ENCODE assay signal across 4 cellular contexts in genomic region chr5:114261989-114262388, GRCh38.
A peak's percentile ranks its signal among the peaks of the same experiment; 100 is the strongest.
TF ChIP-seq lines count a peak whose summit lies in the region.

No MANE protein-coding gene starts in this region.

TF ChIP-seq in A549, 52 proteins besides CTCF, POLR2A, EP300 and RAD21:
- TF ChIP-seq MYC (IDR thresholded peaks at IDR 0.05; ENCODE audit: borderline replicate concordance, low read length) (no peak), BCL3 (IDR thresholded peaks at IDR 0.05) (no peak), MAFK (IDR thresholded peaks at IDR 0.05; ENCODE audit: partially characterized antibody) (peak; percentile 62), USF2 (IDR thresholded peaks at IDR 0.05) (no peak), HOXB13 (CRISPR knock-in tag; IDR thresholded peaks at IDR 0.05; ENCODE audit: low read depth) (no peak), PHF8 (IDR thresholded peaks at IDR 0.05; ENCODE audit: borderline replicate concordance, low read depth) (no peak), EHF (CRISPR knock-in tag; IDR thresholded peaks at IDR 0.05) (no peak)

TF ChIP-seq in GM23338, 12 proteins besides CTCF, POLR2A, EP300 and RAD21 (continues in another document):
- TF ChIP-seq EZH2phosphoT487 (IDR thresholded peaks at IDR 0.05; ENCODE audit: unreplicated experiment) (no peak), JUNB (IDR thresholded peaks at IDR 0.05; ENCODE audit: unreplicated experiment) (no peak), ZNF114 (CRISPR knock-in tag; IDR thresholded peaks at IDR 0.05) (no peak), ETS1 (IDR thresholded peaks at IDR 0.05) (no peak)

TF ChIP-seq in IMR-90, 13 proteins besides CTCF, POLR2A, EP300 and RAD21:
- peak; percentile 88 for TF ChIP-seq MAFK (IDR thresholded peaks at IDR 0.05; ENCODE audit: low read depth, low read length)
- no peak for TF ChIP-seq MXI1 (IDR thresholded peaks at IDR 0.05; ENCODE audit: borderline replicate concordance, low read depth, low read length)

TF ChIP-seq in H1, 55 proteins besides CTCF, POLR2A, EP300 and RAD21:
- no peak for TF ChIP-seq POLR2AphosphoS5 (IDR thresholded peaks at IDR 0.05; ENCODE audit: low read depth, low read length)
- TF ChIP-seq MAFK (IDR thresholded peaks at IDR 0.05; ENCODE audit: low read depth, low read length) = 0 out of 2 replicates have a peak, but pooled peaks have one; percentile 7
